Comparison of ENCODE assay signal across 8 cellular contexts in genomic region chr12:53232641-53233538, GRCh38. TPM values are rescaled to one million over a fixed set of nuclear protein-coding genes. Genes with fewer than 3 reads are reported as not detected.
DNase-seq lines count a peak whose midpoint lies in the region; ATAC-seq and TF ChIP-seq lines count a peak whose summit lies in the region.

No MANE protein-coding gene starts in this region.

- H3K4me3 Mint-ChIP-seq in activated T-helper 1 cell treated with anti-CD3 and anti-CD28 coated beads, Interleukin-12 subunit alpha, Interleukin-12 subunit beta, Interleukin-2, Interleukin-4 antibody, amounts not matched to agents 30 ng/mL and 10 ng/mL and 1 ng/mL, durations not matched to agents 14 hours and 24 hours and 36 hours: peak overlapping the region; percentile 88

- H3K9ac ChIP-seq in parathyroid adenoma: no peak overlapping the region

- H3K27me3 ChIP-seq in parathyroid adenoma (ENCODE audit: control insufficient read depth, insufficient read depth, low read length): no peaks in the 10 kb centered on the region

- no peak for ATAC-seq in GM21526 (IDR thresholded peaks at IDR 0.05; ENCODE audit: low FRiP score, unreplicated experiment)

- H3K36me3 ChIP-seq in KOPT-K1 (ENCODE audit: insufficient read depth, low read length) (no peaks in the 10 kb centered on the region), parathyroid adenoma (ENCODE audit: control insufficient read depth, insufficient read depth, low read length) (no peaks in the 10 kb centered on the region)

- peaks cover 8% of the 10 kb centered on the region for H3K36me3 Mint-ChIP-seq in activated T-helper 1 cell treated with anti-CD3 and anti-CD28 coated beads, Interleukin-12 subunit alpha, Interleukin-12 subunit beta, Interleukin-2, Interleukin-4 antibody, amounts not matched to agents 30 ng/mL and 10 ng/mL and 1 ng/mL, durations not matched to agents 14 hours and 24 hours and 36 hours (ENCODE audit: low read depth)

- DNase-seq in ELF-1 (ENCODE audit: low read depth, low spot score): peak; percentile 70
- peak; percentile 28 for DNase-seq in activated T-helper 1 cell treated with anti-CD3 and anti-CD28 coated beads, Interleukin-12 subunit alpha, Interleukin-12 subunit beta, Interleukin-2, Interleukin-4 antibody, amounts not matched to agents 30 ng/mL and 10 ng/mL and 1 ng/mL, durations not matched to agents 14 hours and 24 hours and 36 hours (ENCODE audit: low spot score)
- peak in 1 of 2 donors; percentile 81 for DNase-seq in foreskin fibroblast
- no peak for DNase-seq in GM10266 (ENCODE audit: extremely low spot score)
- DNase-seq in NCI-H2196 treated with DMSO at 0.1 percent for 48 hours (lab: John Stamatoyannopoulos, UW; ENCODE audit: unreplicated experiment): no peak

- TF ChIP-seq CTCF in foreskin fibroblast (IDR thresholded peaks at IDR 0.05; ENCODE audit: low read depth, low read length) (no peak), parathyroid adenoma (IDR thresholded peaks at IDR 0.05) (no peak), GM10266 (IDR thresholded peaks at IDR 0.05; ENCODE audit: control insufficient read depth, insufficient read depth, low read depth, missing control alignments) (no peak)

- H3K4me3 ChIP-seq in foreskin fibroblast (ENCODE audit: low read depth in 1 of 2, low read length in 2 of 2) (peak overlapping the region; percentile 27 to 62), parathyroid adenoma (ENCODE audit: low read depth, low read length) (peak overlapping the region; percentile 52)

- H3K79me2 ChIP-seq in parathyroid adenoma: no peaks in the 10 kb centered on the region

- no peaks in the 10 kb centered on the region for H3K27me3 Mint-ChIP-seq in activated T-helper 1 cell treated with anti-CD3 and anti-CD28 coated beads, Interleukin-12 subunit alpha, Interleukin-12 subunit beta, Interleukin-2, Interleukin-4 antibody, amounts not matched to agents 30 ng/mL and 10 ng/mL and 1 ng/mL, durations not matched to agents 14 hours and 24 hours and 36 hours (ENCODE audit: insufficient read depth)

- H3K27ac Mint-ChIP-seq in activated T-helper 1 cell treated with anti-CD3 and anti-CD28 coated beads, Interleukin-12 subunit alpha, Interleukin-12 subunit beta, Interleukin-2, Interleukin-4 antibody, amounts not matched to agents 30 ng/mL and 10 ng/mL and 1 ng/mL, durations not matched to agents 14 hours and 24 hours and 36 hours: peak overlapping the region; percentile 88

- peak overlapping the region; percentile 95 for H2AFZ ChIP-seq in parathyroid adenoma

- H3K27ac ChIP-seq in KOPT-K1 (ENCODE audit: low read depth, low read length, poor library complexity, severe bottlenecking) (peak overlapping the region; percentile 24), parathyroid adenoma (peak overlapping the region; percentile 75)

- peak overlapping the region; percentile 76 for H3K4me2 ChIP-seq in parathyroid adenoma (ENCODE audit: low read length)

- intact Hi-C loops in activated T-helper 1 cell treated with anti-CD3 and anti-CD28 coated beads, Interleukin-12 subunit alpha, Interleukin-12 subunit beta, Interleukin-2, Interleukin-4 antibody, amounts not matched to agents 30 ng/mL and 10 ng/mL and 1 ng/mL, durations not matched to agents 14 hours and 24 hours and 36 hours (cut with micrococcal nuclease): loop anchor here (1.0 kb wide), 4 partner anchors 14 to 35 kb away; partner anchors contain the start of gene ESPL1

- peaks cover 17% of the 10 kb centered on the region for H3K4me1 ChIP-seq in parathyroid adenoma

- H3K4me1 Mint-ChIP-seq in activated T-helper 1 cell treated with anti-CD3 and anti-CD28 coated beads, Interleukin-12 subunit alpha, Interleukin-12 subunit beta, Interleukin-2, Interleukin-4 antibody, amounts not matched to agents 30 ng/mL and 10 ng/mL and 1 ng/mL, durations not matched to agents 14 hours and 24 hours and 36 hours (ENCODE audit: low read depth): peaks cover 78% of the 10 kb centered on the region

- no peaks in the 10 kb centered on the region for H3K9me3 ChIP-seq in KOPT-K1 (ENCODE audit: insufficient read depth, low read length, poor library complexity, severe bottlenecking)
- H3K9me3 ChIP-seq in parathyroid adenoma (ENCODE audit: control insufficient read depth, low read length): no peaks in the 10 kb centered on the region

- no peaks in the 10 kb centered on the region for H3K9me3 Mint-ChIP-seq in activated T-helper 1 cell treated with anti-CD3 and anti-CD28 coated beads, Interleukin-12 subunit alpha, Interleukin-12 subunit beta, Interleukin-2, Interleukin-4 antibody, amounts not matched to agents 30 ng/mL and 10 ng/mL and 1 ng/mL, durations not matched to agents 14 hours and 24 hours and 36 hours

RNA-seq across cellular contexts. Expression of gene RARG, which starts 0.9 kb away (rescaled TPM):
- 58.6 and 61.6 TPM in 2 replicates for total RNA-seq in activated T-helper 1 cell treated with anti-CD3 and anti-CD28 coated beads, Interleukin-12 subunit alpha, Interleukin-12 subunit beta, Interleukin-2, Interleukin-4 antibody, amounts not matched to agents 30 ng/mL and 10 ng/mL and 1 ng/mL, durations not matched to agents 14 hours and 24 hours and 36 hours

RNA-seq across cellular contexts. Expression of gene ITGB7, which starts 25.8 kb away (rescaled TPM):
- total RNA-seq in activated T-helper 1 cell treated with anti-CD3 and anti-CD28 coated beads, Interleukin-12 subunit alpha, Interleukin-12 subunit beta, Interleukin-2, Interleukin-4 antibody, amounts not matched to agents 30 ng/mL and 10 ng/mL and 1 ng/mL, durations not matched to agents 14 hours and 24 hours and 36 hours: 258 and 266 TPM in 2 replicates

RNA-seq across cellular contexts. Expression of gene ESPL1, which starts 35.2 kb away (rescaled TPM):
- total RNA-seq in activated T-helper 1 cell treated with anti-CD3 and anti-CD28 coated beads, Interleukin-12 subunit alpha, Interleukin-12 subunit beta, Interleukin-2, Interleukin-4 antibody, amounts not matched to agents 30 ng/mL and 10 ng/mL and 1 ng/mL, durations not matched to agents 14 hours and 24 hours and 36 hours: 61.2 and 68.4 TPM in 2 replicates

RNA-seq across cellular contexts. Expression of gene CSAD, which starts 52.2 kb away (rescaled TPM):
- total RNA-seq in activated T-helper 1 cell treated with anti-CD3 and anti-CD28 coated beads, Interleukin-12 subunit alpha, Interleukin-12 subunit beta, Interleukin-2, Interleukin-4 antibody, amounts not matched to agents 30 ng/mL and 10 ng/mL and 1 ng/mL, durations not matched to agents 14 hours and 24 hours and 36 hours: 21.7 and 22.6 TPM in 2 replicates

RNA-seq across cellular contexts. Expression of gene ZNF740, which starts 52.4 kb away (rescaled TPM):
- 48.1 and 52.8 TPM in 2 replicates for total RNA-seq in activated T-helper 1 cell treated with anti-CD3 and anti-CD28 coated beads, Interleukin-12 subunit alpha, Interleukin-12 subunit beta, Interleukin-2, Interleukin-4 antibody, amounts not matched to agents 30 ng/mL and 10 ng/mL and 1 ng/mL, durations not matched to agents 14 hours and 24 hours and 36 hours

Comparison
In these comparisons a context has a peak if more than half of its experiments do, and no peak if none do; other contexts are left out.
1. DNase-seq: peak in ELF-1 (single experiment) and activated T-helper 1 cell treated with anti-CD3 and anti-CD28 coated beads, Interleukin-12 subunit alpha, Interleukin-12 subunit beta, Interleukin-2, Interleukin-4 antibody, amounts not matched to agents 30 ng/mL and 10 ng/mL and 1 ng/mL, durations not matched to agents 14 hours and 24 hours and 36 hours (single experiment); none in GM10266 (single experiment) and NCI-H2196 treated with DMSO at 0.1 percent for 48 hours (single experiment).